8 cellular contexts compared by ENCODE assay signal in genomic region chr10:127907411-127908105, GRCh38. TPM values are rescaled to one million over a fixed set of nuclear protein-coding genes. Genes with fewer than 3 reads are reported as not detected.
DNase-seq lines count a peak whose midpoint lies in the region; FAIRE-seq and TF ChIP-seq lines count a peak whose summit lies in the region.

No MANE protein-coding gene starts in this region.

- H3K27ac ChIP-seq in HUES6 (ENCODE audit: low read depth, low read length), result no peak overlapping the region
- H3K27ac ChIP-seq in keratinocyte (ENCODE audit: control insufficient read depth, insufficient read depth, low read length), result no peak overlapping the region

- peak overlapping the region; percentile 64 for H3K4me2 ChIP-seq in keratinocyte (ENCODE audit: control insufficient read depth, extremely low read depth, insufficient read depth, low read depth, low read length)

- no peaks in the 10 kb centered on the region for H4K20me1 ChIP-seq in keratinocyte (ENCODE audit: control insufficient read depth, extremely low read depth, insufficient read depth, low read length)

- H3K4me3 Mint-ChIP-seq in brain, result peak overlapping the region; percentile 68 to 76 (median 75)

- TF ChIP-seq CTCF in brain (conservative IDR thresholded peaks at IDR 0.05) (no peak), keratinocyte (optimal IDR thresholded peaks at IDR 0.05 in 1 of 3, IDR thresholded peaks at IDR 0.05 in 1 of 3, conservative IDR thresholded peaks at IDR 0.05 in 1 of 3; ENCODE audit: extremely low read depth in 1 of 3, insufficient read depth in 2 of 3, low read length in 3 of 3) (no peak)

- DNase-seq in AG08395 (ENCODE audit: low spot score) (peak; percentile 76), keratinocyte (ENCODE audit: low read depth, low spot score) (no peak), MV-4-11 (lab: John Stamatoyannopoulos, UW) (no peak), NCI-H2029 (lab: John Stamatoyannopoulos, UW) (no peak), NCI-H510A (lab: John Stamatoyannopoulos, UW) (no peak)
- DNase-seq in stimulated activated CD4-positive, alpha-beta T cell treated with anti-CD3 and anti-CD28 coated beads, Interleukin-1b, Interleukin-23, amount 100 ng/mL, for 4 hours (ENCODE audit: low read depth in 2 of 2), result peak; percentile 15

- H3K27me3 ChIP-seq in HUES6 (ENCODE audit: control insufficient read depth, insufficient read depth, low read length) (peaks cover 45% of the 10 kb centered on the region), keratinocyte (ENCODE audit: control insufficient read depth, extremely low read depth, insufficient read depth, low read length) (peaks cover 35% of the 10 kb centered on the region)

- peaks cover 32% of the 10 kb centered on the region for H3K4me1 Mint-ChIP-seq in brain

- dilution Hi-C loops in keratinocyte (cut with MboI; ENCODE audit: extremely low pct_ligation_motif_present, low sequenced_read_pairs), result no loop called here

- H3K27ac Mint-ChIP-seq in brain, result peak overlapping the region in 1 of 5 experiments; percentile 21

- FAIRE-seq in keratinocyte (lab: Jason Lieb, UNC), result no peak

- peaks cover 63% of the 10 kb centered on the region for H3K27me3 Mint-ChIP-seq in brain

- H3K4me1 ChIP-seq in HUES6 (ENCODE audit: control insufficient read depth, insufficient read depth, low read length) (0 out of 2 replicates have a peak, but pooled peaks cover 2% of the 10 kb centered on the region), keratinocyte (ENCODE audit: control insufficient read depth, extremely low read depth, insufficient read depth, low read length) (no peaks in the 10 kb centered on the region)

- H3K9ac ChIP-seq in HUES6 (ENCODE audit: low read length) (no peak overlapping the region), keratinocyte (ENCODE audit: control insufficient read depth, extremely low read depth, insufficient read depth, low read length) (no peak overlapping the region)

- peaks cover 0 to 9% (median 0%) of the 10 kb centered on the region in 5 experiments for H3K9me3 Mint-ChIP-seq in brain

- no peaks in the 10 kb centered on the region for H3K36me3 Mint-ChIP-seq in brain

- H3K36me3 ChIP-seq in HUES6 (ENCODE audit: control insufficient read depth, insufficient read depth, low read length) (no peaks in the 10 kb centered on the region), keratinocyte (ENCODE audit: control insufficient read depth in 2 of 2, extremely low read depth in 1 of 2, insufficient read depth in 2 of 2, low read length in 2 of 2) (no peaks in the 10 kb centered on the region)

- peak overlapping the region; percentile 17 for H2AFZ ChIP-seq in keratinocyte (ENCODE audit: control insufficient read depth, low read length)

- no peaks in the 10 kb centered on the region for H3K79me2 ChIP-seq in keratinocyte (ENCODE audit: control insufficient read depth, insufficient read depth, low read length)

- H3K9me3 ChIP-seq in HUES6 (ENCODE audit: control insufficient read depth, insufficient read depth, low read depth, low read length) (no peaks in the 10 kb centered on the region), keratinocyte (ENCODE audit: control insufficient read depth, low read depth, low read length) (no peaks in the 10 kb centered on the region)

- H3K4me3 ChIP-seq in HUES6 (ENCODE audit: low read depth, low read length), result peak overlapping the region; percentile 60
- peak overlapping the region in 2 of 3 experiments; percentile 30 to 65 for H3K4me3 ChIP-seq in keratinocyte (ENCODE audit: control insufficient read depth in 2 of 3, extremely low read depth in 1 of 3, insufficient read depth in 2 of 3, low read depth in 1 of 3, low read length in 3 of 3)

- no peaks in the 10 kb centered on the region for H3K9me1 ChIP-seq in keratinocyte (ENCODE audit: control insufficient read depth, extremely low read depth, insufficient read depth, low read length)

RNA-seq across cellular contexts. Expression of gene PTPRE, which starts 0.7 kb away (rescaled TPM):
- 3.7 TPM for polyA plus RNA-seq in brain (ENCODE audit: insufficient read depth, low read depth, low replicate concordance)
- polyA plus RNA-seq in keratinocyte, result 10.5 to 16.0 TPM (median 15.1 TPM) in 3 replicates
- 80.1 TPM for polyA plus RNA-seq in keratinocyte (2011; ENCODE audit: low read depth)
- polyA plus RNA-seq in keratinocyte (2011; cell fraction: cytosol; rRNA removed), result 6.5 and 7.5 TPM in 2 replicates
- 52.2 and 53.9 TPM in 2 replicates for polyA plus RNA-seq in keratinocyte (2011; cell fraction: nucleus; rRNA removed)
- polyA plus RNA-seq in keratinocyte (2012; ENCODE audit: low replicate concordance), result 14.6 and 19.7 TPM in 2 replicates
- polyA minus RNA-seq in keratinocyte, result 20.3 to 64.7 TPM (median 24.9 TPM) in 3 replicates
- 5.4 TPM for polyA minus RNA-seq in keratinocyte (2011; cell fraction: cytosol; rRNA and poly(A)+ RNA removed)
- 17.5 and 27.4 TPM in 2 replicates for polyA minus RNA-seq in keratinocyte (2011; cell fraction: nucleus; rRNA and poly(A)+ RNA removed)

RNA-seq across cellular contexts. Expression of gene CLRN3, which starts 14.8 kb away (rescaled TPM):
- polyA plus RNA-seq in brain (ENCODE audit: insufficient read depth, low read depth, low replicate concordance) (not detected), keratinocyte (not detected in 3 replicates)
- not detected for polyA plus RNA-seq in keratinocyte (2011; ENCODE audit: low read depth)
- not detected in 2 replicates for polyA plus RNA-seq in keratinocyte (2011; cell fraction: cytosol; rRNA removed)
- not detected in 2 replicates for polyA plus RNA-seq in keratinocyte (2011; cell fraction: nucleus; rRNA removed)
- not detected in 2 replicates for polyA plus RNA-seq in keratinocyte (2012; ENCODE audit: low replicate concordance)
- not detected in 3 replicates for polyA minus RNA-seq in keratinocyte
- polyA minus RNA-seq in keratinocyte (2011; cell fraction: cytosol; rRNA and poly(A)+ RNA removed), result not detected
- not detected in 2 replicates for polyA minus RNA-seq in keratinocyte (2011; cell fraction: nucleus; rRNA and poly(A)+ RNA removed)

Comparison
In these comparisons a context has a peak if more than half of its experiments do, and no peak if none do; other contexts are left out.
1. DNase-seq: peak in AG08395 (single experiment) and stimulated activated CD4-positive, alpha-beta T cell treated with anti-CD3 and anti-CD28 coated beads, Interleukin-1b, Interleukin-23, amount 100 ng/mL, for 4 hours (2 of 2); none in keratinocyte (single experiment), MV-4-11 (single experiment), NCI-H2029 (single experiment) and NCI-H510A (single experiment).